8 cellular contexts compared by ENCODE assay signal in the genomic region with DNA sequence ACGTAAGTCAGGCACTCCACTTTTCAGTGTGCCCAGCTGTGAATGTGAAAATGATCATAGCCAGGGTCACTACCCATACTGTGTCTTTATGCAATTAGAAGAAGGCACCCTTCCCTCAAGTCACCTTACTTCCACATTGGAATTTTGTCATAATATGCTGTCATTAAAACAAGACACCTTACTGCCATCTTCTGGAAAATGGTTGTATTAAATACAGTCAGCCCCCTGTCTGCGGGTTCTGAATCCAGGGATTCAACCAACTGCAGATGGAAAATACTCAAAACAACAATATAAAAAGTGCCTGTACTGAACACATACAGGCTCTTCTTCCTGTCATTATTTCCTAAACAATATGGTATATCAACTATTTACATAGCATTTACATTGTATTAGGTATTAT.
DNase-seq lines count a peak whose midpoint lies in the region; ATAC-seq and TF ChIP-seq lines count a peak whose summit lies in the region.

No MANE protein-coding gene starts in this region.

- CTCF ChIA-PET in MCF 10A (lab: Yijun Ruan, JAX): interaction anchor here (0.7 to 2.3 kb wide), 10 partner anchors 13 to 1313 kb away, joined by 3 to 21 read pairs (median 4); no protein-coding TSS in a partner anchor

- POLR2A ChIA-PET in MCF 10A (lab: Yijun Ruan, JAX): no interaction called here

- in situ Hi-C loops in GM13976 (cut with MboI; ENCODE audit: low sequenced_read_pairs, unreplicated experiment): no loop called here

- H3K27ac Mint-ChIP-seq in MCF 10A (ENCODE audit: low read depth, unreplicated experiment): no peak overlapping the region

- H3K27me3 ChIP-seq in right lobe of liver: peaks cover 6 to 10% of the 10 kb centered on the region in 2 donors

- BruUV-seq in MCF 10A (replicated peaks; lab: Mats Ljungman, UMichigan): no TSS peak

- DNase-seq in DMS114 treated with DMSO at 0.1 percent for 48 hours (lab: John Stamatoyannopoulos, UW; ENCODE audit: unreplicated experiment) (peak; percentile 47), M059J (ENCODE audit: low read depth) (peak; percentile 19), MCF 10A (ENCODE audit: unreplicated experiment) (peak; percentile 36), right lobe of liver (no peak), NOMO-1 treated with dmso at 0.1 percent for 144 hours (lab: John Stamatoyannopoulos, UW; ENCODE audit: unreplicated experiment) (no peak), GM13976 (ENCODE audit: low spot score) (no peak)

- H3K4me3 Mint-ChIP-seq in MCF 10A (ENCODE audit: unreplicated experiment): no peak overlapping the region

- intact Hi-C loops in MCF 10A (cut with micrococcal nuclease): loop anchor here (1.0 to 5.0 kb wide), 3 partner anchors 309 to 496 kb away; no protein-coding TSS in a partner anchor
- intact Hi-C loops in right lobe of liver (cut with DNase I): no loop called here

- no peaks in the 10 kb centered on the region for H3K9me3 ChIP-seq in right lobe of liver

- peak; percentile 46 for TF ChIP-seq CTCF in MCF 10A (IDR thresholded peaks at IDR 0.05; ENCODE audit: unreplicated experiment)
- peak; percentile 15 to 40 (median 31) for TF ChIP-seq CTCF in right lobe of liver (IDR thresholded peaks at IDR 0.05)
- TF ChIP-seq CTCF in GM13976 (IDR thresholded peaks at IDR 0.05; ENCODE audit: borderline replicate concordance, control extremely low read depth, extremely low read depth, insufficient read depth, missing control alignments): no peak

- H3K4me3 ChIP-seq in right lobe of liver: no peak overlapping the region

- no peak for TF ChIP-seq POLR2A in right lobe of liver (IDR thresholded peaks at IDR 0.05)

- ATAC-seq in right lobe of liver: peak in 1 of 4 donors; percentile 35
- no peak for ATAC-seq in HG03175 (IDR thresholded peaks at IDR 0.05; ENCODE audit: unreplicated experiment)
- no peak for ATAC-seq in HG03025 (IDR thresholded peaks at IDR 0.05; ENCODE audit: low FRiP score, unreplicated experiment)

- no peaks in the 10 kb centered on the region for H3K36me3 Mint-ChIP-seq in MCF 10A (ENCODE audit: insufficient read depth, unreplicated experiment)

- no peak overlapping the region for H3K27ac ChIP-seq in right lobe of liver

- peaks cover 0 to 14% (median 0%) of the 10 kb centered on the region in 4 donors for H3K4me1 ChIP-seq in right lobe of liver

- H3K36me3 ChIP-seq in right lobe of liver: no peaks in the 10 kb centered on the region

- peaks cover 58% of the 10 kb centered on the region for H3K27me3 Mint-ChIP-seq in MCF 10A (ENCODE audit: insufficient read depth, unreplicated experiment)

- peaks cover 2% of the 10 kb centered on the region for H3K4me1 Mint-ChIP-seq in MCF 10A (ENCODE audit: insufficient read depth, unreplicated experiment)

- H3K9me3 Mint-ChIP-seq in MCF 10A (ENCODE audit: unreplicated experiment): no peaks in the 10 kb centered on the region

- WGBS in right lobe of liver (ENCODE audit: insufficient coverage, low coverage, low lambda C conversion rate, missing lambda C conversion rate): 15% methylated on average over 2 of the region's 2 CpGs

Comparison
In these comparisons a context has a peak if more than half of its experiments do, and no peak if none do; other contexts are left out.
1. DNase-seq: peak in DMS114 treated with DMSO at 0.1 percent for 48 hours (single experiment), M059J (single experiment) and MCF 10A (single experiment); none in right lobe of liver (0 of 3), NOMO-1 treated with dmso at 0.1 percent for 144 hours (single experiment) and GM13976 (single experiment).